1 cellular context compared by ENCODE assay signal in genomic region chr19:42401365-42402303, GRCh38.
A peak's percentile ranks its signal among the peaks of the same experiment; 100 is the strongest.
TF ChIP-seq lines count a peak whose summit lies in the region.

No MANE protein-coding gene starts in this region.

TF ChIP-seq in HepG2, 621 proteins besides CTCF, POLR2A, EP300 and RAD21 (continues in another document):
- TF ChIP-seq SRSF9 (IDR thresholded peaks at IDR 0.05; ENCODE audit: borderline replicate concordance, insufficient read depth, low read depth, low read length, poor library complexity, severe bottlenecking), result no peak
- peak; percentile 66 for TF ChIP-seq HNRNPK (IDR thresholded peaks at IDR 0.05; ENCODE audit: low read depth, low read length, poor library complexity, severe bottlenecking)
- TF ChIP-seq, protein P1, sequence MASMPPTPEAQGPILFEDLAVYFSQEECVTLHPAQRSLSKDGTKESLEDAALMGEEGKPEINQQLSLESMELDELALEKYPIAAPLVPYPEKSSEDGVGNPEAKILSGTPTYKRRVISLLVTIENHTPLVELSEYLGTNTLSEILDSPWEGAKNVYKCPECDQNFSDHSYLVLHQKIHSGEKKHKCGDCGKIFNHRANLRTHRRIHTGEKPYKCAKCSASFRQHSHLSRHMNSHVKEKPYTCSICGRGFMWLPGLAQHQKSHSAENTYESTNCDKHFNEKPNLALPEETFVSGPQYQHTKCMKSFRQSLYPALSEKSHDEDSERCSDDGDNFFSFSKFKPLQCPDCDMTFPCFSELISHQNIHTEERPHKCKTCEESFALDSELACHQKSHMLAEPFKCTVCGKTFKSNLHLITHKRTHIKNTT (CRISPR knock-in tag; IDR thresholded peaks at IDR 0.05), result no peak
- TF ChIP-seq HNF1A (IDR thresholded peaks at IDR 0.05; ENCODE audit: low read depth), result no peak
- TF ChIP-seq HNF1A (CRISPR knock-in tag; IDR thresholded peaks at IDR 0.05; ENCODE audit: borderline replicate concordance), result no peak
- no peak for TF ChIP-seq TOPORS (CRISPR knock-in tag; IDR thresholded peaks at IDR 0.05)
- peak; percentile 58 for TF ChIP-seq HOXA3 (CRISPR knock-in tag; IDR thresholded peaks at IDR 0.05)
- peak; percentile 79 for TF ChIP-seq HNRNPLL (IDR thresholded peaks at IDR 0.05; ENCODE audit: low read depth, low read length, poor library complexity, severe bottlenecking)
- no peak for TF ChIP-seq HCFC1 (IDR thresholded peaks at IDR 0.05; ENCODE audit: low read depth, low read length)
- TF ChIP-seq, protein P2, sequence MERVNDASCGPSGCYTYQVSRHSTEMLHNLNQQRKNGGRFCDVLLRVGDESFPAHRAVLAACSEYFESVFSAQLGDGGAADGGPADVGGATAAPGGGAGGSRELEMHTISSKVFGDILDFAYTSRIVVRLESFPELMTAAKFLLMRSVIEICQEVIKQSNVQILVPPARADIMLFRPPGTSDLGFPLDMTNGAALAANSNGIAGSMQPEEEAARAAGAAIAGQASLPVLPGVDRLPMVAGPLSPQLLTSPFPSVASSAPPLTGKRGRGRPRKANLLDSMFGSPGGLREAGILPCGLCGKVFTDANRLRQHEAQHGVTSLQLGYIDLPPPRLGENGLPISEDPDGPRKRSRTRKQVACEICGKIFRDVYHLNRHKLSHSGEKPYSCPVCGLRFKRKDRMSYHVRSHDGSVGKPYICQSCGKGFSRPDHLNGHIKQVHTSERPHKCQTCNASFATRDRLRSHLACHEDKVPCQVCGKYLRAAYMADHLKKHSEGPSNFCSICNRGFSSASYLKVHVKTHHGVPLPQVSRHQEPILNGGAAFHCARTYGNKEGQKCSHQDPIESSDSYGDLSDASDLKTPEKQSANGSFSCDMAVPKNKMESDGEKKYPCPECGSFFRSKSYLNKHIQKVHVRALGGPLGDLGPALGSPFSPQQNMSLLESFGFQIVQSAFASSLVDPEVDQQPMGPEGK (CRISPR knock-in tag; IDR thresholded peaks at IDR 0.05), result peak; percentile 47
- TF ChIP-seq, protein P3, sequence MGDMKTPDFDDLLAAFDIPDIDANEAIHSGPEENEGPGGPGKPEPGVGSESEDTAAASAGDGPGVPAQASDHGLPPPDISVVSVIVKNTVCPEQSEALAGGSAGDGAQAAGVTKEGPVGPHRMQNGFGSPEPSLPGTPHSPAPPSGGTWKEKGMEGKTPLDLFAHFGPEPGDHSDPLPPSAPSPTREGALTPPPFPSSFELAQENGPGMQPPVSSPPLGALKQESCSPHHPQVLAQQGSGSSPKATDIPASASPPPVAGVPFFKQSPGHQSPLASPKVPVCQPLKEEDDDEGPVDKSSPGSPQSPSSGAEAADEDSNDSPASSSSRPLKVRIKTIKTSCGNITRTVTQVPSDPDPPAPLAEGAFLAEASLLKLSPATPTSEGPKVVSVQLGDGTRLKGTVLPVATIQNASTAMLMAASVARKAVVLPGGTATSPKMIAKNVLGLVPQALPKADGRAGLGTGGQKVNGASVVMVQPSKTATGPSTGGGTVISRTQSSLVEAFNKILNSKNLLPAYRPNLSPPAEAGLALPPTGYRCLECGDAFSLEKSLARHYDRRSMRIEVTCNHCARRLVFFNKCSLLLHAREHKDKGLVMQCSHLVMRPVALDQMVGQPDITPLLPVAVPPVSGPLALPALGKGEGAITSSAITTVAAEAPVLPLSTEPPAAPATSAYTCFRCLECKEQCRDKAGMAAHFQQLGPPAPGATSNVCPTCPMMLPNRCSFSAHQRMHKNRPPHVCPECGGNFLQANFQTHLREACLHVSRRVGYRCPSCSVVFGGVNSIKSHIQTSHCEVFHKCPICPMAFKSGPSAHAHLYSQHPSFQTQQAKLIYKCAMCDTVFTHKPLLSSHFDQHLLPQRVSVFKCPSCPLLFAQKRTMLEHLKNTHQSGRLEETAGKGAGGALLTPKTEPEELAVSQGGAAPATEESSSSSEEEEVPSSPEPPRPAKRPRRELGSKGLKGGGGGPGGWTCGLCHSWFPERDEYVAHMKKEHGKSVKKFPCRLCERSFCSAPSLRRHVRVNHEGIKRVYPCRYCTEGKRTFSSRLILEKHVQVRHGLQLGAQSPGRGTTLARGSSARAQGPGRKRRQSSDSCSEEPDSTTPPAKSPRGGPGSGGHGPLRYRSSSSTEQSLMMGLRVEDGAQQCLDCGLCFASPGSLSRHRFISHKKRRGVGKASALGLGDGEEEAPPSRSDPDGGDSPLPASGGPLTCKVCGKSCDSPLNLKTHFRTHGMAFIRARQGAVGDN (CRISPR knock-in tag; IDR thresholded peaks at IDR 0.05), result peak; percentile 68
- TF ChIP-seq KDM2A (CRISPR knock-in tag; IDR thresholded peaks at IDR 0.05; ENCODE audit: borderline replicate concordance, low read depth), result peak; percentile 57; the same call in 1 of the 2 replicates
- peak; percentile 31; the same call in 1 of the 2 replicates for TF ChIP-seq MAX (IDR thresholded peaks at IDR 0.05)
- TF ChIP-seq THRA (CRISPR knock-in tag; IDR thresholded peaks at IDR 0.05; ENCODE audit: borderline replicate concordance), result no peak
- TF ChIP-seq, protein P4, sequence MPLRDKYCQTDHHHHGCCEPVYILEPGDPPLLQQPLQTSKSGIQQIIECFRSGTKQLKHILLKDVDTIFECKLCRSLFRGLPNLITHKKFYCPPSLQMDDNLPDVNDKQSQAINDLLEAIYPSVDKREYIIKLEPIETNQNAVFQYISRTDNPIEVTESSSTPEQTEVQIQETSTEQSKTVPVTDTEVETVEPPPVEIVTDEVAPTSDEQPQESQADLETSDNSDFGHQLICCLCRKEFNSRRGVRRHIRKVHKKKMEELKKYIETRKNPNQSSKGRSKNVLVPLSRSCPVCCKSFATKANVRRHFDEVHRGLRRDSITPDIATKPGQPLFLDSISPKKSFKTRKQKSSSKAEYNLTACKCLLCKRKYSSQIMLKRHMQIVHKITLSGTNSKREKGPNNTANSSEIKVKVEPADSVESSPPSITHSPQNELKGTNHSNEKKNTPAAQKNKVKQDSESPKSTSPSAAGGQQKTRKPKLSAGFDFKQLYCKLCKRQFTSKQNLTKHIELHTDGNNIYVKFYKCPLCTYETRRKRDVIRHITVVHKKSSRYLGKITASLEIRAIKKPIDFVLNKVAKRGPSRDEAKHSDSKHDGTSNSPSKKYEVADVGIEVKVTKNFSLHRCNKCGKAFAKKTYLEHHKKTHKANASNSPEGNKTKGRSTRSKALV (CRISPR knock-in tag; IDR thresholded peaks at IDR 0.05), result peak; percentile 84; the same call in 1 of the 2 replicates
- peak; percentile 5 for TF ChIP-seq TEAD3 (CRISPR knock-in tag; optimal IDR thresholded peaks at IDR 0.05; ENCODE audit: borderline replicate concordance)
- TF ChIP-seq XRCC5 (optimal IDR thresholded peaks at IDR 0.05; ENCODE audit: low read length), result peak; percentile 48
- TF ChIP-seq ATF4 (CRISPR knock-in tag; IDR thresholded peaks at IDR 0.05), result 0 out of 4 replicates have a peak, but pooled peaks of 1 of the 2 experiments have one; percentile 15
- 0 out of 2 replicates have a peak, but pooled peaks have one; percentile 14 for TF ChIP-seq SMC3 (IDR thresholded peaks at IDR 0.05; ENCODE audit: low read length)
- TF ChIP-seq, protein P5, sequence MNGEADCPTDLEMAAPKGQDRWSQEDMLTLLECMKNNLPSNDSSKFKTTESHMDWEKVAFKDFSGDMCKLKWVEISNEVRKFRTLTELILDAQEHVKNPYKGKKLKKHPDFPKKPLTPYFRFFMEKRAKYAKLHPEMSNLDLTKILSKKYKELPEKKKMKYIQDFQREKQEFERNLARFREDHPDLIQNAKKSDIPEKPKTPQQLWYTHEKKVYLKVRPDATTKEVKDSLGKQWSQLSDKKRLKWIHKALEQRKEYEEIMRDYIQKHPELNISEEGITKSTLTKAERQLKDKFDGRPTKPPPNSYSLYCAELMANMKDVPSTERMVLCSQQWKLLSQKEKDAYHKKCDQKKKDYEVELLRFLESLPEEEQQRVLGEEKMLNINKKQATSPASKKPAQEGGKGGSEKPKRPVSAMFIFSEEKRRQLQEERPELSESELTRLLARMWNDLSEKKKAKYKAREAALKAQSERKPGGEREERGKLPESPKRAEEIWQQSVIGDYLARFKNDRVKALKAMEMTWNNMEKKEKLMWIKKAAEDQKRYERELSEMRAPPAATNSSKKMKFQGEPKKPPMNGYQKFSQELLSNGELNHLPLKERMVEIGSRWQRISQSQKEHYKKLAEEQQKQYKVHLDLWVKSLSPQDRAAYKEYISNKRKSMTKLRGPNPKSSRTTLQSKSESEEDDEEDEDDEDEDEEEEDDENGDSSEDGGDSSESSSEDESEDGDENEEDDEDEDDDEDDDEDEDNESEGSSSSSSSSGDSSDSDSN (CRISPR knock-in tag; IDR thresholded peaks at IDR 0.05), result peak; percentile 59; the same call in 1 of the 2 replicates
- no peak for TF ChIP-seq NONO (IDR thresholded peaks at IDR 0.05)
- 0 out of 2 replicates have a peak, but pooled peaks have one; percentile 45 for TF ChIP-seq NONO (CRISPR knock-in tag; conservative IDR thresholded peaks at IDR 0.05)
- 0 out of 2 replicates have a peak, but pooled peaks have one; percentile 18 for TF ChIP-seq FOSL2 (CRISPR knock-in tag; IDR thresholded peaks at IDR 0.05)
- 0 out of 4 replicates have a peak, but pooled peaks of 1 of the 2 experiments have one; percentile 26 for TF ChIP-seq HMGXB4 (CRISPR knock-in tag; IDR thresholded peaks at IDR 0.05; ENCODE audit: borderline replicate concordance in 1 of 2, low read depth in 1 of 2)
- TF ChIP-seq MYPOP (CRISPR knock-in tag; IDR thresholded peaks at IDR 0.05), result peak; percentile 46; the same call in 1 of the 2 replicates
- peak; percentile 54; the same call in 1 of the 2 replicates for TF ChIP-seq ZNF768 (CRISPR knock-in tag; IDR thresholded peaks at IDR 0.05)
- peak; percentile 50; the same call in 1 of the 2 replicates for TF ChIP-seq ZFY (CRISPR knock-in tag; IDR thresholded peaks at IDR 0.05)
- peak; percentile 32; the same call in 1 of the 2 replicates for TF ChIP-seq GABPB1 (CRISPR knock-in tag; IDR thresholded peaks at IDR 0.05)
- no peak for TF ChIP-seq LBX2 (CRISPR knock-in tag; IDR thresholded peaks at IDR 0.05; ENCODE audit: borderline replicate concordance)
- 0 out of 2 replicates have a peak, but pooled peaks have one; percentile 13 for TF ChIP-seq SAP130 (CRISPR knock-in tag; IDR thresholded peaks at IDR 0.05; ENCODE audit: low read depth)
